Comparison of ENCODE assay signal across 1 cellular context in genomic region chr7:107975394-107976013, GRCh38.
TF ChIP-seq lines count a peak whose summit lies in the region.

No MANE protein-coding gene starts in this region.

TF ChIP-seq in WTC11, 78 proteins besides CTCF, POLR2A, EP300 and RAD21 (continued from another document):
- no peak for TF ChIP-seq PRDM15 (CRISPR knock-in tag; IDR thresholded peaks at IDR 0.05)
- TF ChIP-seq NR2C2 (CRISPR knock-in tag; IDR thresholded peaks at IDR 0.05), result no peak
- TF ChIP-seq CREB1 (CRISPR knock-in tag; IDR thresholded peaks at IDR 0.05), result no peak
- TF ChIP-seq NFE2L1 (CRISPR knock-in tag; IDR thresholded peaks at IDR 0.05), result no peak
- TF ChIP-seq SMAD3 (CRISPR knock-in tag; IDR thresholded peaks at IDR 0.05; ENCODE audit: borderline replicate concordance), result no peak
- no peak for TF ChIP-seq RELA (CRISPR knock-in tag; IDR thresholded peaks at IDR 0.05; ENCODE audit: borderline replicate concordance)
- no peak for TF ChIP-seq ATF1 (CRISPR knock-in tag; IDR thresholded peaks at IDR 0.05)
- no peak for TF ChIP-seq ZNF317 (CRISPR knock-in tag; IDR thresholded peaks at IDR 0.05; ENCODE audit: borderline replicate concordance, low read depth)
- TF ChIP-seq GABPB1 (CRISPR knock-in tag; IDR thresholded peaks at IDR 0.05), result no peak
- TF ChIP-seq ESRRA (CRISPR knock-in tag; IDR thresholded peaks at IDR 0.05; ENCODE audit: borderline replicate concordance), result no peak
- TF ChIP-seq IRF1 (CRISPR knock-in tag; IDR thresholded peaks at IDR 0.05), result no peak
- no peak for TF ChIP-seq STAT6 (CRISPR knock-in tag; conservative IDR thresholded peaks at IDR 0.05; ENCODE audit: low read depth)
TF ChIP-seq in WTC11: peak in this region for 0.
